1 cellular context compared by ENCODE assay signal in the genomic region with DNA sequence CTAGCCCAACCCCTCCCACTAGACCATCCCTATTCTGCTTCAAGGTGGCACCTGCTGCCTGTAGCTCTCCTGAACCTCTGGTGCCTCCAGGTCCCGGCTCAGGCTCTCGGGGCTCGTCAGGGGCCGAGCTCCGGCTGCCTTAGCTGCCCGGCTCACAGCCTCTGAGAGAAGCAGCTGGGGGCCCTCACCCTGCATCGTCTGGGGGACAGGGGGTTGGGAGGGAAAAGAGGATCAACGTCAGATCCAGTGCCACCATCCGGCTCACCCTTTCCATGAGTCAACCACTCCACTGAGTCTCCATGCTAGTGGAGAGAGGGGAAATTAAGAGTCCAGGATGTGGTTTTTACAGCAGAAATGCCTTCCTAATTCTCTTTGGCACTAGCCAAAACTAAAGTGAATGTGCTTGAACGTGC.
TF ChIP-seq lines count a peak whose summit lies in the region.

No MANE protein-coding gene starts in this region.

TF ChIP-seq in IMR-90, 13 proteins besides CTCF, POLR2A, EP300 and RAD21:
- no peak for TF ChIP-seq RFX5 (IDR thresholded peaks at IDR 0.05; ENCODE audit: low read depth, low read length)
- TF ChIP-seq BHLHE40 (IDR thresholded peaks at IDR 0.05; ENCODE audit: low read depth, low read length), result no peak
- TF ChIP-seq NFE2L2 (IDR thresholded peaks at IDR 0.05; ENCODE audit: low read depth, low read length), result no peak
- no peak for TF ChIP-seq SMC3 (IDR thresholded peaks at IDR 0.05; ENCODE audit: low read depth, low read length)
- TF ChIP-seq USF2 (IDR thresholded peaks at IDR 0.05; ENCODE audit: low read depth, low read length), result no peak
- no peak for TF ChIP-seq MAZ (IDR thresholded peaks at IDR 0.05; ENCODE audit: borderline replicate concordance, low read depth, low read length)
